1 cellular context compared by ENCODE assay signal in genomic region chr16:10202650-10203049, GRCh38.
TF ChIP-seq lines count a peak whose summit lies in the region.

No MANE protein-coding gene starts in this region.

TF ChIP-seq in K562, 482 proteins besides CTCF, POLR2A, EP300 and RAD21:
- TF ChIP-seq POLR2G (IDR thresholded peaks at IDR 0.05; ENCODE audit: low read depth, low read length) (no peak), RBM14 (IDR thresholded peaks at IDR 0.05; ENCODE audit: borderline replicate concordance, insufficient read depth, low read depth, low read length) (no peak), ZNF76 (CRISPR knock-in tag; IDR thresholded peaks at IDR 0.05; ENCODE audit: borderline replicate concordance) (no peak), CEBPB (tag; IDR thresholded peaks at IDR 0.05) (no peak), ETV5 (CRISPR knock-in tag; IDR thresholded peaks at IDR 0.05; ENCODE audit: low read depth) (no peak), RAD51 (IDR thresholded peaks at IDR 0.05; ENCODE audit: borderline replicate concordance, low read depth) (no peak), TCF3 (CRISPR knock-in tag; IDR thresholded peaks at IDR 0.05) (no peak), ZNF507 (tag; conservative IDR thresholded peaks at IDR 0.05) (no peak), ZNF740 (CRISPR knock-in tag; IDR thresholded peaks at IDR 0.05) (no peak), ZNF740 (tag; IDR thresholded peaks at IDR 0.05) (no peak), PKNOX1 (IDR thresholded peaks at IDR 0.05) (no peak), RUNX1 (IDR thresholded peaks at IDR 0.05; ENCODE audit: low read depth) (no peak), ERF (CRISPR knock-in tag; IDR thresholded peaks at IDR 0.05) (no peak), MAFF (IDR thresholded peaks at IDR 0.05; ENCODE audit: low read length) (no peak), HNRNPL (IDR thresholded peaks at IDR 0.05; ENCODE audit: low read depth, low read length) (no peak), PTBP1 (IDR thresholded peaks at IDR 0.05; ENCODE audit: low read depth, low read length) (no peak)
